Comparison of ENCODE assay signal across 13 cellular contexts in genomic region chr11:62242021-62242420, GRCh38. TPM values are rescaled to one million over a fixed set of nuclear protein-coding genes. Genes with fewer than 3 reads are reported as not detected.
DNase-seq lines count a peak whose midpoint lies in the region; ATAC-seq and TF ChIP-seq lines count a peak whose summit lies in the region.
"Had no signal": no experiment of that assay in that cellular context is flagged by ENCODE, and none has a peak within 500 bp of the region (broad histone marks: within the 10 kb centered on the region; RNA-seq: fewer than 3 reads in every experiment).

Gene SCGB1D2, plus strand, starts transcription at chr11:62242239. Its CDS starts 69 bp downstream, at chr11:62242308.

- H3K36me3 Mint-ChIP-seq in GM23338 (ENCODE audit: low read depth) (no peaks in the 10 kb centered on the region), neural progenitor cell (no peaks in the 10 kb centered on the region)
- no peaks in the 10 kb centered on the region for H3K36me3 Mint-ChIP-seq in naive thymus-derived CD8-positive, alpha-beta T cell
- H3K36me3 Mint-ChIP-seq: activated naive CD4-positive, alpha-beta T cell treated with anti-CD3 and anti-CD28 coated beads, Interleukin-2, amount 50 U/mL, for 24 hours had no signal

- H3K27me3 ChIP-seq in GM23338 (ENCODE audit: insufficient read depth): no peaks in the 10 kb centered on the region
- no peaks in the 10 kb centered on the region for H3K27me3 ChIP-seq in neural progenitor cell
- H3K27me3 ChIP-seq in MM.1S (replicated peaks; ENCODE audit: insufficient read depth, low read length): no peaks in the 10 kb centered on the region
- H3K27me3 ChIP-seq in esophagus muscularis mucosa: peaks cover 0 to 54% (median 0%) of the 10 kb centered on the region in 4 donors
- H3K27me3 ChIP-seq: uterus had no signal

- no peaks in the 10 kb centered on the region for H3K79me2 ChIP-seq in GM23338 (replicated peaks; ENCODE audit: insufficient read depth)
- no peaks in the 10 kb centered on the region for H3K79me2 ChIP-seq in neural progenitor cell (ENCODE audit: low read depth)
- H3K79me2 ChIP-seq in MM.1S (ENCODE audit: low read length): no peaks in the 10 kb centered on the region

- H3K4me1 Mint-ChIP-seq in GM23338 (no peaks in the 10 kb centered on the region; the same call in 2 of the 3 replicates), neural progenitor cell (peaks cover 5% of the 10 kb centered on the region)
- H3K4me1 Mint-ChIP-seq in naive thymus-derived CD8-positive, alpha-beta T cell: no peaks in the 10 kb centered on the region
- H3K4me1 Mint-ChIP-seq: activated CD4-positive, alpha-beta T cell treated with anti-CD3 and anti-CD28 coated beads, Interleukin-2, amount 10 ng/mL, durations not matched to agents 24 days and 14 days; activated naive CD4-positive, alpha-beta T cell treated with anti-CD3 and anti-CD28 coated beads, Interleukin-2, amount 50 U/mL, for 24 hours had no signal

- H3F3A ChIP-seq in GM23338 (replicated peaks; ENCODE audit: low read depth) (no peaks in the 10 kb centered on the region), neural progenitor cell (ENCODE audit: low read depth) (no peaks in the 10 kb centered on the region), MM.1S (ENCODE audit: insufficient read depth, low read length) (no peaks in the 10 kb centered on the region)

- DNase-seq in GM23338 (ENCODE audit: low spot score) (peak; percentile 17), NCI-H2107 (lab: John Stamatoyannopoulos, UW) (peak; percentile 78), cerebellar nuclear complex (lab: John Stamatoyannopoulos, UW) (peak; percentile 65 to 80), neural progenitor cell (ENCODE audit: low spot score) (peak; percentile 15), MM.1S (no peak), esophagus muscularis mucosa (ENCODE audit: extremely low spot score) (no peak)
- no peak for DNase-seq in stimulated activated CD4-positive, alpha-beta T cell treated with anti-CD3 and anti-CD28 coated beads, Interleukin-2, amount 100 ng/mL, for 24 hours
- DNase-seq in naive thymus-derived CD8-positive, alpha-beta T cell: no peak
- DNase-seq: activated CD4-positive, alpha-beta T cell treated with anti-CD3 and anti-CD28 coated beads, Interleukin-2, amount 10 ng/mL, durations not matched to agents 24 days and 14 days; OCI-M1; uterus had no signal

- H3K9me2 ChIP-seq in GM23338 (ENCODE audit: insufficient read depth) (no peaks in the 10 kb centered on the region), MM.1S (replicated peaks; ENCODE audit: insufficient read depth, low read length) (no peaks in the 10 kb centered on the region)

- TF ChIP-seq EP300 in esophagus muscularis mucosa (IDR thresholded peaks at IDR 0.05): no peak

- POLR2A ChIA-PET in naive thymus-derived CD8-positive, alpha-beta T cell (lab: Charles Lee): no interaction called here

- H3K4me1 ChIP-seq in GM23338 (ENCODE audit: insufficient read depth) (no peaks in the 10 kb centered on the region), neural progenitor cell (no peaks in the 10 kb centered on the region), MM.1S (ENCODE audit: low read length) (0 out of 2 replicates have a peak, but pooled peaks cover 3% of the 10 kb centered on the region), esophagus muscularis mucosa (no peaks in the 10 kb centered on the region)
- H3K4me1 ChIP-seq: uterus had no signal

- H3K9me3 ChIP-seq in neural progenitor cell (ENCODE audit: low read depth) (no peaks in the 10 kb centered on the region), MM.1S (replicated peaks; ENCODE audit: insufficient read depth, low read length) (no peaks in the 10 kb centered on the region), esophagus muscularis mucosa (no peaks in the 10 kb centered on the region)
- H3K9me3 ChIP-seq: uterus had no signal

- H3K27ac Mint-ChIP-seq in GM23338: no peak within 1 kb of the TSS
- H3K27ac Mint-ChIP-seq in neural progenitor cell: no peak within 1 kb of the TSS
- peak within 1 kb of the TSS in 1 of 10 donors; percentile 71 for H3K27ac Mint-ChIP-seq in naive thymus-derived CD8-positive, alpha-beta T cell
- H3K27ac Mint-ChIP-seq: activated CD4-positive, alpha-beta T cell treated with anti-CD3 and anti-CD28 coated beads, Interleukin-2, amount 10 ng/mL, durations not matched to agents 24 days and 14 days; activated naive CD4-positive, alpha-beta T cell treated with anti-CD3 and anti-CD28 coated beads, Interleukin-2, amount 50 U/mL, for 24 hours had no signal

- no peak within 1 kb of the TSS for H3K4me2 ChIP-seq in GM23338
- no peak within 1 kb of the TSS for H3K4me2 ChIP-seq in neural progenitor cell
- no peak within 1 kb of the TSS for H3K4me2 ChIP-seq in MM.1S (ENCODE audit: low read depth, low read length)

- H3K9ac ChIP-seq in neural progenitor cell: no peak within 1 kb of the TSS
- no peak within 1 kb of the TSS for H3K9ac ChIP-seq in MM.1S (ENCODE audit: low read length)

- no peak within 1 kb of the TSS for H3K27ac ChIP-seq in GM23338 (ENCODE audit: low read depth)
- H3K27ac ChIP-seq in neural progenitor cell: no peak within 1 kb of the TSS
- no peak within 1 kb of the TSS for H3K27ac ChIP-seq in MM.1S (ENCODE audit: low read length)
- no peak within 1 kb of the TSS for H3K27ac ChIP-seq in esophagus muscularis mucosa (replicated peaks in 1 of 4)
- H3K27ac ChIP-seq: uterus had no signal

- WGBS in esophagus muscularis mucosa: no CpG with 5 or more reads among the region's 3 CpGs

- no peak for TF ChIP-seq POLR2A in esophagus muscularis mucosa (IDR thresholded peaks at IDR 0.05; ENCODE audit: low read depth)

- no peak within 1 kb of the TSS for H3K4me3 Mint-ChIP-seq in GM23338
- H3K4me3 Mint-ChIP-seq in neural progenitor cell: no peak within 1 kb of the TSS
- no peak within 1 kb of the TSS for H3K4me3 Mint-ChIP-seq in naive thymus-derived CD8-positive, alpha-beta T cell
- H3K4me3 Mint-ChIP-seq: activated CD4-positive, alpha-beta T cell treated with anti-CD3 and anti-CD28 coated beads, Interleukin-2, amount 10 ng/mL, durations not matched to agents 24 days and 14 days; activated naive CD4-positive, alpha-beta T cell treated with anti-CD3 and anti-CD28 coated beads, Interleukin-2, amount 50 U/mL, for 24 hours had no signal

- H4K20me1 ChIP-seq in GM23338 (replicated peaks; ENCODE audit: insufficient read depth) (no peaks in the 10 kb centered on the region), neural progenitor cell (ENCODE audit: low read depth) (peaks cover 5% of the 10 kb centered on the region), MM.1S (ENCODE audit: insufficient read depth, low read length) (no peaks in the 10 kb centered on the region)

- H3K4me3 ChIP-seq in GM23338 (no peak within 1 kb of the TSS), neural progenitor cell (no peak within 1 kb of the TSS), MM.1S (ENCODE audit: low read length) (no peak within 1 kb of the TSS), esophagus muscularis mucosa (no peak within 1 kb of the TSS)
- H3K4me3 ChIP-seq: uterus had no signal

- H2AFZ ChIP-seq in GM23338 (no peak within 1 kb of the TSS; the same call in 1 of the 2 replicates), neural progenitor cell (replicated peaks) (no peak within 1 kb of the TSS), MM.1S (ENCODE audit: low read length) (no peak within 1 kb of the TSS)

- H3K27me3 Mint-ChIP-seq in GM23338 (ENCODE audit: insufficient read depth, low read depth, poor library complexity) (peaks cover 6% of the 10 kb centered on the region), neural progenitor cell (ENCODE audit: insufficient read depth, low read depth) (peaks cover 19% of the 10 kb centered on the region)
- peaks cover 22 to 73% (median 32%) of the 10 kb centered on the region in 5 donors for H3K27me3 Mint-ChIP-seq in naive thymus-derived CD8-positive, alpha-beta T cell

- H3K9me3 Mint-ChIP-seq in GM23338: no peaks in the 10 kb centered on the region
- H3K9me3 Mint-ChIP-seq in neural progenitor cell: no peaks in the 10 kb centered on the region
- H3K9me3 Mint-ChIP-seq in naive thymus-derived CD8-positive, alpha-beta T cell: no peaks in the 10 kb centered on the region
- H3K9me3 Mint-ChIP-seq: activated CD4-positive, alpha-beta T cell treated with anti-CD3 and anti-CD28 coated beads, Interleukin-2, amount 10 ng/mL, durations not matched to agents 24 days and 14 days; activated naive CD4-positive, alpha-beta T cell treated with anti-CD3 and anti-CD28 coated beads, Interleukin-2, amount 50 U/mL, for 24 hours had no signal

- H3K36me3 ChIP-seq in GM23338 (ENCODE audit: insufficient read depth) (no peaks in the 10 kb centered on the region), neural progenitor cell (no peaks in the 10 kb centered on the region), MM.1S (replicated peaks; ENCODE audit: insufficient read depth, low read length) (no peaks in the 10 kb centered on the region), esophagus muscularis mucosa (no peaks in the 10 kb centered on the region)
- H3K36me3 ChIP-seq: uterus had no signal

- TF ChIP-seq CTCF in GM23338 (conservative IDR thresholded peaks at IDR 0.05; ENCODE audit: low read depth in 2 of 2) (no peak), neural progenitor cell (IDR thresholded peaks at IDR 0.05) (no peak), MM.1S (IDR thresholded peaks at IDR 0.05; ENCODE audit: low read length) (no peak), esophagus muscularis mucosa (IDR thresholded peaks at IDR 0.05) (no peak)

- ATAC-seq in GM23338: peak; percentile 55
- no peak for ATAC-seq in naive thymus-derived CD8-positive, alpha-beta T cell

- intact Hi-C loops in esophagus muscularis mucosa (cut with DNase I): no loop called here

TF ChIP-seq in GM23338, 12 proteins besides CTCF, POLR2A, EP300 and RAD21 (continues in another document):
- TF ChIP-seq NANOG (IDR thresholded peaks at IDR 0.05; ENCODE audit: borderline replicate concordance): no peak
- TF ChIP-seq ZNF114 (CRISPR knock-in tag; IDR thresholded peaks at IDR 0.05): no peak
- TF ChIP-seq POLR2AphosphoS5 (IDR thresholded peaks at IDR 0.05; ENCODE audit: low read depth): no peak
- TF ChIP-seq EZH2phosphoT487 (IDR thresholded peaks at IDR 0.05; ENCODE audit: unreplicated experiment): no peak
- no peak for TF ChIP-seq CREB1 (CRISPR knock-in tag; IDR thresholded peaks at IDR 0.05; ENCODE audit: low read depth)
- no peak for TF ChIP-seq ZNF331 (CRISPR knock-in tag; IDR thresholded peaks at IDR 0.05; ENCODE audit: low read depth)
- TF ChIP-seq JUNB (IDR thresholded peaks at IDR 0.05; ENCODE audit: unreplicated experiment): no peak
- no peak for TF ChIP-seq EZH2 (IDR thresholded peaks at IDR 0.05; ENCODE audit: low read depth, unreplicated experiment)
- no peak for TF ChIP-seq STAT1 (IDR thresholded peaks at IDR 0.05; ENCODE audit: unreplicated experiment)

RNA-seq across cellular contexts. Expression of gene SCGB1D2, which starts in this region (rescaled TPM):
- total RNA-seq in GM23338 (2014; rRNA removed; shearing (Covaris generic)): not detected in 2 replicates
- not detected in 2 replicates for polyA plus RNA-seq in GM23338 (2016; fragmentation: Nextera tagmentation; extraction: Ambion mirVana)
- total RNA-seq in neural progenitor cell (ENCODE audit: low replicate concordance) (not detected in 2 replicates), esophagus muscularis mucosa (not detected)
- total RNA-seq in naive thymus-derived CD8-positive, alpha-beta T cell: not detected
- not detected for polyA plus RNA-seq in naive thymus-derived CD8-positive, alpha-beta T cell
- total RNA-seq: activated CD4-positive, alpha-beta T cell treated with anti-CD3 and anti-CD28 coated beads, Interleukin-2, amount 10 ng/mL, durations not matched to agents 24 days and 14 days; osteoblast had no signal

Comparison
In these comparisons a context has a peak if more than half of its experiments do, and no peak if none do; other contexts are left out.
1. Peak in DNase-seq and ATAC-seq in GM23338; RNA of the gene not detected or under 1 TPM.
2. Peak in DNase-seq in neural progenitor cell; RNA of the gene not detected or under 1 TPM.
3. DNase-seq: peak in NCI-H2107 (single experiment) and cerebellar nuclear complex (2 of 2); none in MM.1S (single experiment), stimulated activated CD4-positive, alpha-beta T cell treated with anti-CD3 and anti-CD28 coated beads, Interleukin-2, amount 100 ng/mL, for 24 hours (0 of 2), naive thymus-derived CD8-positive, alpha-beta T cell (0 of 10) and esophagus muscularis mucosa (single experiment).